In genomic region chr9:34544035-34544434, GRCh38 we compare ENCODE assay signal across 8 cellular contexts. TPM values are rescaled to one million over a fixed set of nuclear protein-coding genes. Genes with fewer than 3 reads are reported as not detected.
"Had no signal": no experiment of that assay in that cellular context is flagged by ENCODE, and none has a peak within 500 bp of the region (broad histone marks: within the 10 kb centered on the region; RNA-seq: fewer than 3 reads in every experiment).

No MANE protein-coding gene starts in this region.

- H3K4me1 Mint-ChIP-seq: GM23338 had no signal

- H3K4me3 Mint-ChIP-seq: GM23338, H9 had no signal

- H3K27ac Mint-ChIP-seq: GM23338, H9 had no signal

- H3K27ac ChIP-seq: HL-60 had no signal

- DNase-seq: H9, HCEC 1CT, IMR-90, KG1 had no signal

- H3K9me3 Mint-ChIP-seq: GM23338, H9 had no signal

- H3K4me3 ChIP-seq: GM23338, K562 had no signal

- ATAC-seq: GM23338, K562 had no signal

RNA-seq across cellular contexts. Expression of gene ENHO, which starts 21.2 kb away (rescaled TPM):
- total RNA-seq: IMR-90 had no signal
- polyA plus RNA-seq: IMR-90, K562 had no signal

RNA-seq across cellular contexts. Expression of gene CNTFR, which starts 45.5 kb away (rescaled TPM):
- total RNA-seq: HT1080, IMR-90, K562 had no signal
- polyA plus RNA-seq: IMR-90, K562 had no signal
